ENCODE assay signal across 32 cellular contexts in the genomic region with DNA sequence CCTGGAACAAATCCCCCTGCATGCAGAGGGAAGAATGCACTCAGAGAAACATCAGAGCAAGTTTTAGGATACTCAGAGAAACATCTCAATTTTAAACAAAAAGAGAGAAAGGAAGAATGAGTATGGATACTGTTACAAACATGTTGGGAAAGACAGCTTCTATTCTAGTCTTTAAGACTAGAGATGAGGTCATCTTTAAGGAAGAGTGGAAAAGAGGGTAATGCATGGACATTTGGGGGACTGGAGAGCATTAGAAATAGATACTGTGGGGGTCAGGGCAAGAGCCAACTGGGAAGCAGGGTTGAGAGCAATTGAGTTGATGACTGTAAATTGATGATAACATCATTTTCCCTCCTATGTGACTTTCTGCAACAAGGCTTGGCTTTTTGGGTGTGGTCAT.
"Had no signal": no experiment of that assay in that cellular context is flagged by ENCODE, and none has a peak within 500 bp of the region (broad histone marks: within the 10 kb centered on the region; RNA-seq: fewer than 3 reads in every experiment).

No MANE protein-coding gene starts in this region.

- H3K27me3 ChIP-seq: adrenal gland, ascending aorta, body of pancreas, brain microvascular endothelial cell, breast epithelium, cardiac muscle cell had no signal

- H3K36me3 ChIP-seq: adrenal gland, ascending aorta, brain microvascular endothelial cell, breast epithelium, cardiac muscle cell had no signal

- H3K4me3 ChIP-seq: adrenal gland, ascending aorta, body of pancreas, breast epithelium, cardiac muscle cell had no signal

- DNase-seq: activated effector memory CD4-positive, alpha-beta T cell treated with anti-CD3 and anti-CD28 coated beads, Interleukin-2, amount 50 U/mL, for 16 hours; activated effector memory CD4-positive, alpha-beta T cell treated with Interleukin-2 at 50 U/mL for 16 hours; activated gamma-delta T cell; activated gamma-delta T cell treated with Interleukin-2 at 50 U/mL for 16 hours; activated naive CD4-positive, alpha-beta T cell; activated naive CD4-positive, alpha-beta T cell treated with anti-CD3 and anti-CD28 coated beads for 36 hours; activated naive CD4-positive, alpha-beta T cell treated with anti-CD3 and anti-CD28 coated beads, Interleukin-2, amount 10 ng/mL, durations not matched to agents 7 days and 5 days; activated naive CD4-positive, alpha-beta T cell treated with anti-CD3 and anti-CD28 coated beads, Interleukin-2, amount 50 U/mL, for 16 hours; activated naive CD4-positive, alpha-beta T cell treated with Interleukin-2 at 50 U/mL for 16 hours; activated naive CD8-positive, alpha-beta T cell treated with anti-CD3 and anti-CD28 coated beads for 36 hours; activated naive CD8-positive, alpha-beta T cell treated with anti-CD3 and anti-CD28 coated beads, Interleukin-2, amount 10 ng/mL, durations not matched to agents 7 days and 5 days; activated naive CD8-positive, alpha-beta T cell treated with anti-CD3 and anti-CD28 coated beads, Interleukin-2, amount 50 U/mL, for 24 hours; activated T-cell treated with anti-CD3 and anti-CD28 coated beads, Interleukin-2, amount 50 U/mL, for 24 hours; activated T-cell treated with anti-CD3 and anti-CD28 coated beads, Interleukin-2, amount 50 U/mL, for 4 hours; activated T-cell treated with anti-CD3 and anti-CD28 coated beads, Interleukin-2, amount 50 U/mL, for 48 hours; activated T-cell treated with anti-CD3 and anti-CD28 coated beads, Interleukin-2, amount 50 U/mL, for 72 hours; adrenal gland; amniotic stem cell; amygdala; anterior cingulate cortex; aorta; body of pancreas; brain microvascular endothelial cell; central memory CD4-positive, alpha-beta T cell; cerebellar nuclear complex had no signal

- H3K9me3 ChIP-seq: adrenal gland, ascending aorta, body of pancreas, breast epithelium had no signal

- H3K4me1 ChIP-seq: adrenal gland, ascending aorta, body of pancreas, breast epithelium had no signal

- FAIRE-seq: astrocyte, bronchial epithelial cell had no signal

- H3K27ac ChIP-seq: adrenal gland, ascending aorta, body of pancreas, brain microvascular endothelial cell, breast epithelium, cardiac muscle cell had no signal

- ATAC-seq: activated naive CD4-positive, alpha-beta T cell treated with anti-CD3 and anti-CD28 coated beads, Interleukin-2, amount 50 U/mL, for 72 hours; activated naive CD8-positive, alpha-beta T cell treated with anti-CD3 and anti-CD28 coated beads, Interleukin-2, amount 50 U/mL, for 24 hours; activated T-cell treated with anti-CD3 and anti-CD28 coated beads, Interleukin-2, amount 50 U/mL, for 4 hours; activated T-cell treated with anti-CD3 and anti-CD28 coated beads, Interleukin-2, amount 50 U/mL, for 72 hours; activated T-helper 17 cell treated with anti-CD3 and anti-CD28 coated beads, Interleukin-2, amount 50 U/mL, for 72 hours; body of pancreas had no signal
